ENCODE assay signal across 8 cellular contexts in genomic region chrX:141278306-141278705, GRCh38. TPM values are rescaled to one million over a fixed set of nuclear protein-coding genes. Genes with fewer than 3 reads are reported as not detected.
DNase-seq lines count a peak whose midpoint lies in the region; ATAC-seq and TF ChIP-seq lines count a peak whose summit lies in the region.

No MANE protein-coding gene starts in this region.

- H3K36me3 ChIP-seq in BE2C (no peaks in the 10 kb centered on the region), HEK293 (ENCODE audit: control insufficient read depth in 2 of 2, insufficient read depth in 1 of 2, low read length in 2 of 2) (no peaks in the 10 kb centered on the region), PC-9 (ENCODE audit: low read depth) (no peaks in the 10 kb centered on the region), upper lobe of left lung (no peaks in the 10 kb centered on the region)

- H3K4me3 ChIP-seq in BE2C (ENCODE audit: low read depth, low read length) (no peak overlapping the region), HEK293 (ENCODE audit: low read depth, low read length) (no peak overlapping the region), PC-9 (no peak overlapping the region), fibroblast of the aortic adventitia (ENCODE audit: low read depth, low read length) (no peak overlapping the region), upper lobe of left lung (no peak overlapping the region), lower leg skin (ENCODE audit: low read depth, poor library complexity, severe bottlenecking) (no peak overlapping the region)

- CTCF ChIA-PET in HEK293 (lab: Yijun Ruan, JAX) = interaction anchor here (0.6 to 3.5 kb wide), 19 partner anchors 9 to 523 kb away, joined by 3 to 31 read pairs (median 4); no protein-coding TSS in a partner anchor
- CTCF ChIA-PET in PC-9 (lab: Charles Lee) = no interaction called here

- H3K9me3 ChIP-seq in BE2C (no peaks in the 10 kb centered on the region), HEK293 (ENCODE audit: control insufficient read depth, insufficient read depth, low read depth, low read length) (no peaks in the 10 kb centered on the region), PC-9 (ENCODE audit: insufficient read depth, low read depth) (no peaks in the 10 kb centered on the region; the same call in 1 of the 2 replicates), upper lobe of left lung (no peaks in the 10 kb centered on the region)

- H3K9me2 ChIP-seq in PC-9 (ENCODE audit: insufficient read depth) = no peaks in the 10 kb centered on the region

- H2AFZ ChIP-seq in PC-9 = no peak overlapping the region

- TF ChIP-seq CTCF in BE2C (IDR thresholded peaks at IDR 0.05; ENCODE audit: low read depth, low read length) = peak; percentile 66
- no peak for TF ChIP-seq CTCF in HEK293 (tag by site-specific recombination; IDR thresholded peaks at IDR 0.05)
- peak; percentile 79 for TF ChIP-seq CTCF in PC-9 (conservative IDR thresholded peaks at IDR 0.05)
- TF ChIP-seq CTCF in fibroblast of the aortic adventitia (IDR thresholded peaks at IDR 0.05; ENCODE audit: insufficient read depth, low read length) = peak; percentile 75
- TF ChIP-seq CTCF in upper lobe of left lung (IDR thresholded peaks at IDR 0.05) = peak in 4 of 6 experiments; percentile 27 to 45 (median 34)
- TF ChIP-seq CTCF in lower leg skin (IDR thresholded peaks at IDR 0.05) = no peak

- H3K4me1 ChIP-seq in BE2C (no peaks in the 10 kb centered on the region), HEK293 (ENCODE audit: control insufficient read depth, insufficient read depth, low read length) (no peaks in the 10 kb centered on the region), PC-9 (replicated peaks; ENCODE audit: insufficient read depth) (no peaks in the 10 kb centered on the region), upper lobe of left lung (no peaks in the 10 kb centered on the region)

- H3K4me2 ChIP-seq in PC-9 = no peak overlapping the region

- H3K27ac ChIP-seq in HEK293 (ENCODE audit: extremely low read depth, low read depth, low read length) = no peak overlapping the region
- H3K27ac ChIP-seq in PC-9 = no peak overlapping the region
- H3K27ac ChIP-seq in upper lobe of left lung = no peak overlapping the region

- 40 to 45% methylated on average over 3 of the region's 3 CpGs for WGBS in upper lobe of left lung, 2 donors
- 36 to 43% methylated on average over 3 of the region's 3 CpGs for WGBS in lower leg skin, 2 donors

- no peaks in the 10 kb centered on the region for H3F3A ChIP-seq in PC-9 (ENCODE audit: insufficient read depth, low read depth)

- H3K27me3 ChIP-seq in BE2C = no peaks in the 10 kb centered on the region
- peaks cover 7% of the 10 kb centered on the region; the same call in 1 of the 2 replicates for H3K27me3 ChIP-seq in PC-9 (ENCODE audit: insufficient read depth, low read depth)
- no peaks in the 10 kb centered on the region for H3K27me3 ChIP-seq in upper lobe of left lung

- no TSS peak for BruUV-seq in PC-9 (replicated peaks; lab: Mats Ljungman, UMichigan)

- POLR2A ChIA-PET in HEK293 (lab: Yijun Ruan, JAX) (no interaction called here), PC-9 (lab: Charles Lee; ENCODE audit: unreplicated experiment) (no interaction called here)

- no peaks in the 10 kb centered on the region for H3K79me2 ChIP-seq in PC-9 (ENCODE audit: low read depth)

- DNase-seq in BE2C (peak; percentile 19), PC-9 (peak in 1 of 2 experiments; percentile 8), fibroblast of the aortic adventitia (ENCODE audit: low read depth) (peak; percentile 41), upper lobe of left lung (no peak), GM19240 (ENCODE audit: insufficient read length, low spot score) (no peak), lower leg skin (ENCODE audit: low spot score in 2 of 2) (no peak)

- no peak for ATAC-seq in upper lobe of left lung (ENCODE audit: low FRiP score in 2 of 2)
- no peak for ATAC-seq in HG03280 (IDR thresholded peaks at IDR 0.05; ENCODE audit: unreplicated experiment)

- TF ChIP-seq POLR2A in upper lobe of left lung (IDR thresholded peaks at IDR 0.05) = no peak
- TF ChIP-seq POLR2A in lower leg skin (IDR thresholded peaks at IDR 0.05) = no peak

- intact Hi-C loops in PC-9 (cut with micrococcal nuclease; ENCODE audit: unreplicated experiment) (loop anchor here (1.0 kb wide), 1 partner anchor 360 kb away; no protein-coding TSS in a partner anchor), lower leg skin (cut with DNase I; ENCODE audit: low total_unique reads) (no loop called here)

- no peaks in the 10 kb centered on the region for H4K20me1 ChIP-seq in PC-9 (ENCODE audit: insufficient read depth)

- no peak for TF ChIP-seq EP300 in upper lobe of left lung (IDR thresholded peaks at IDR 0.05)

TF ChIP-seq in HEK293, 187 proteins besides CTCF, POLR2A, EP300 and RAD21:
- TF ChIP-seq ZNF654 (tag by site-specific recombination; IDR thresholded peaks at IDR 0.05; ENCODE audit: low read depth) (peak; percentile 75), ZNF292 (tag by site-specific recombination; IDR thresholded peaks at IDR 0.05; ENCODE audit: borderline replicate concordance, low read depth) (no peak)
TF ChIP-seq in HEK293: peak in this region for 1.

RNA-seq across cellular contexts. Expression of gene SPANXC, which starts 36.0 kb away (rescaled TPM):
- polyA plus RNA-seq in BE2C (2012; ENCODE audit: insufficient read depth, insufficient read length, low read depth) = not detected
- 4.6 and 13.5 TPM in 2 replicates for total RNA-seq in PC-9 (2021)
- total RNA-seq in fibroblast of the aortic adventitia (ENCODE audit: low replicate concordance) = not detected in 2 replicates
- total RNA-seq in upper lobe of left lung = not detected
- not detected for total RNA-seq in lower leg skin

Comparison
In these comparisons a context has a peak if more than half of its experiments do, and no peak if none do; other contexts are left out.
1. DNase-seq: peak in BE2C (single experiment) and fibroblast of the aortic adventitia (single experiment); none in upper lobe of left lung (0 of 2), GM19240 (single experiment) and lower leg skin (0 of 2).
2. CTCF ChIP-seq: peak in BE2C (single experiment), PC-9 (single experiment), fibroblast of the aortic adventitia (single experiment) and upper lobe of left lung (4 of 6); none in HEK293 (single experiment) and lower leg skin (0 of 3).